21 cellular contexts compared by ENCODE assay signal in the genomic region with DNA sequence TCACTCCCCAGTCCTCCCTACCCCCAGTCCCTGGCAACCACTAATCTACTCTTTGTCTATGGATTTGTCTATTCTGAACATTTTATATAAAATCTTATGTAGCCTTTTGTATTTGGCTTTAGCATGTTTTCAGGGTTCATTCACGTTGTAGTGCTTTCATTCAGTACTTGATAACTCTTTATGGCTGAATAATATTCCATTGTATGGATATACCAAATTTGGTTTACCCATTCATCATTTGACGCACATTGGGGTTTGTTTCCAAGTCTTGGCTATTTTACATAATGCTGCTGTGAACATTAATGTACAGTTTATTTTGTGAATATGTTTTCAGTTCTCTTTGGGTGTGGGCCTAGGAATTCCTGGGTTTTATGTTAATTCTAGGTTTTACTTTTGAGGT. TPM values are rescaled to one million over a fixed set of nuclear protein-coding genes. Genes with fewer than 3 reads are reported as not detected.
DNase-seq lines count a peak whose midpoint lies in the region; ATAC-seq, FAIRE-seq and TF ChIP-seq lines count a peak whose summit lies in the region.
"Had no signal": no experiment of that assay in that cellular context is flagged by ENCODE, and none has a peak within 500 bp of the region (broad histone marks: within the 10 kb centered on the region; RNA-seq: fewer than 3 reads in every experiment).

No MANE protein-coding gene starts in this region.

- H3K4me2 ChIP-seq in K562 (ENCODE audit: insufficient read depth, low read length) = 0 out of 2 replicates have a peak overlapping the region, but pooled peaks have one; percentile 96
- peak overlapping the region; percentile 55 for H3K4me2 ChIP-seq in neural cell (ENCODE audit: low read length)

- H2AFZ ChIP-seq in K562 (ENCODE audit: low read depth, low read length) = no peak overlapping the region
- no peak overlapping the region for H2AFZ ChIP-seq in neural cell (ENCODE audit: low read depth, low read length)

- 69% methylated on average over 2 of the region's 2 CpGs for WGBS in K562 (ENCODE audit: insufficient coverage, low coverage, missing lambda C conversion rate)

- no peak for FAIRE-seq in K562 (lab: Jason Lieb, UNC)

- H3K27ac Mint-ChIP-seq in Calu3 (ENCODE audit: unreplicated experiment) (no peak overlapping the region), IgD-negative memory B cell (no peak overlapping the region), endothelial cell (ENCODE audit: unreplicated experiment) (no peak overlapping the region)
- H3K27ac Mint-ChIP-seq: activated naive CD8-positive, alpha-beta T cell treated with anti-CD3 and anti-CD28 coated beads, Interleukin-2, amount 10 ng/mL, durations not matched to agents 7 days and 5 days had no signal

- H4K20me1 ChIP-seq in K562 (replicated peaks; ENCODE audit: control insufficient read depth, insufficient read depth, low read length) = peaks cover 3% of the 10 kb centered on the region; the same call in 1 of the 2 replicates
- H4K20me1 ChIP-seq in neural cell (ENCODE audit: insufficient read depth) = peaks cover 11% of the 10 kb centered on the region

- no peak for TF ChIP-seq POLR2A in K562 (conservative IDR thresholded peaks at IDR 0.05)

- H3K9me3 ChIP-seq in K562 (replicated peaks; ENCODE audit: control insufficient read depth, insufficient read depth, low read depth, low read length) (peaks cover 14% of the 10 kb centered on the region; the same call in 1 of the 2 replicates), neural cell (ENCODE audit: low read length) (no peaks in the 10 kb centered on the region), left ventricle myocardium inferior (replicated peaks) (peaks cover 16% of the 10 kb centered on the region)
- H3K9me3 ChIP-seq: transverse colon had no signal

- intact Hi-C loops in Calu3 (cut with micrococcal nuclease; ENCODE audit: unreplicated experiment) (loop anchor here (2.0 kb wide), 1 partner anchor 45 kb away; no protein-coding TSS in a partner anchor), K562 (cut with micrococcal nuclease) (no loop called here), left ventricle myocardium inferior (cut with micrococcal nuclease) (no loop called here)

- H3K4me1 Mint-ChIP-seq in Calu3 (ENCODE audit: low read depth, unreplicated experiment) (peaks cover 17% of the 10 kb centered on the region), IgD-negative memory B cell (peaks cover 34 to 46% (median 43%) of the 10 kb centered on the region in 3 donors), endothelial cell (ENCODE audit: unreplicated experiment) (peaks cover 20% of the 10 kb centered on the region)

- H3K27me3 Mint-ChIP-seq in Calu3 (ENCODE audit: unreplicated experiment) (no peaks in the 10 kb centered on the region), IgD-negative memory B cell (peaks cover 3% of the 10 kb centered on the region), endothelial cell (ENCODE audit: unreplicated experiment) (peaks cover 8% of the 10 kb centered on the region)
- H3K27me3 Mint-ChIP-seq: activated naive CD8-positive, alpha-beta T cell treated with anti-CD3 and anti-CD28 coated beads, Interleukin-2, amount 10 ng/mL, durations not matched to agents 7 days and 5 days had no signal

- BruUV-seq in Calu3 (replicated peaks; lab: Mats Ljungman, UMichigan) = no TSS peak
- BruUV-seq in K562 (replicated peaks; lab: Mats Ljungman, UMichigan) = no TSS peak

- no peak overlapping the region for H3K27ac ChIP-seq in K562 (ENCODE audit: extremely low read depth, low read depth, low read length)
- H3K27ac ChIP-seq in neural cell (ENCODE audit: low read length) = no peak overlapping the region
- H3K27ac ChIP-seq in left ventricle myocardium inferior (replicated peaks) = no peak overlapping the region

- H3K79me2 ChIP-seq in K562 (ENCODE audit: control insufficient read depth, insufficient read depth, low read length) (peaks cover 80% of the 10 kb centered on the region), neural cell (replicated peaks; ENCODE audit: insufficient read depth, low read length) (peaks cover 71% of the 10 kb centered on the region)

- H3K27me3 ChIP-seq in K562 (ENCODE audit: control insufficient read depth in 2 of 2, insufficient read depth in 2 of 2, low read length in 2 of 2) = no peaks in the 10 kb centered on the region
- no peaks in the 10 kb centered on the region for H3K27me3 ChIP-seq in neural cell (ENCODE audit: insufficient read depth, low read depth, low read length)
- H3K27me3 ChIP-seq in left ventricle myocardium inferior (ENCODE audit: low read depth) = no peaks in the 10 kb centered on the region
- H3K27me3 ChIP-seq: transverse colon had no signal

- CTCF ChIA-PET in Calu3 (lab: Charles Lee) = no interaction called here
- CTCF ChIA-PET in K562 (lab: Yijun Ruan, JAX; ENCODE audit: low intra/inter-chr PET ratio) = no interaction called here

- no peak for ATAC-seq in K562

- H3K4me1 ChIP-seq in K562 (replicated peaks in 1 of 2; ENCODE audit: control insufficient read depth in 2 of 2, insufficient read depth in 2 of 2, low read length in 2 of 2) (peaks cover 10 to 11% of the 10 kb centered on the region in 2 experiments), left ventricle myocardium inferior (peaks cover 26% of the 10 kb centered on the region)

- peaks cover 6% of the 10 kb centered on the region for H3F3A ChIP-seq in neural cell (ENCODE audit: insufficient read depth, low read length, poor library complexity, severe bottlenecking)

- no peak for TF ChIP-seq RAD21 in K562 (CRISPR knock-in tag; conservative IDR thresholded peaks at IDR 0.05 in 1 of 2, IDR thresholded peaks at IDR 0.05 in 1 of 2)
- no peak for TF ChIP-seq RAD21 in neural cell (conservative IDR thresholded peaks at IDR 0.05)

- POLR2A ChIA-PET in K562 (lab: Yijun Ruan, JAX) = no interaction called here

- TF ChIP-seq EP300 in K562 (IDR thresholded peaks at IDR 0.05; ENCODE audit: low read length) (no peak), neural cell (conservative IDR thresholded peaks at IDR 0.05; ENCODE audit: poor library complexity, severe bottlenecking) (no peak)

- H3K9me3 Mint-ChIP-seq in Calu3 (ENCODE audit: low read depth, unreplicated experiment) (peaks cover 3% of the 10 kb centered on the region), IgD-negative memory B cell (peaks cover 0 to 8% (median 0%) of the 10 kb centered on the region in 3 donors), endothelial cell (ENCODE audit: unreplicated experiment) (no peaks in the 10 kb centered on the region)

- no peaks in the 10 kb centered on the region for H3K9me2 ChIP-seq in neural cell (ENCODE audit: insufficient read depth, low read length)

- H3K4me3 ChIP-seq in K562 = no peak overlapping the region; the same call in 1 of the 2 replicates
- peak overlapping the region; percentile 73 for H3K4me3 ChIP-seq in neural cell (ENCODE audit: low read length)
- H3K4me3 ChIP-seq in left ventricle myocardium inferior = no peak overlapping the region

- peak overlapping the region; percentile 97 for H3K4me3 Mint-ChIP-seq in Calu3 (ENCODE audit: low read depth, unreplicated experiment)
- H3K4me3 Mint-ChIP-seq in IgD-negative memory B cell = peak overlapping the region in 3 of 4 donors; percentile 1 to 92 (median 12)
- no peak overlapping the region for H3K4me3 Mint-ChIP-seq in endothelial cell (ENCODE audit: unreplicated experiment)

- no peak for TF ChIP-seq CTCF in Calu3 (IDR thresholded peaks at IDR 0.05; ENCODE audit: unreplicated experiment)
- no peak for TF ChIP-seq CTCF in K562 (IDR thresholded peaks at IDR 0.05 in 2 of 3, conservative IDR thresholded peaks at IDR 0.05 in 1 of 3; ENCODE audit: insufficient read depth in 2 of 3, low read depth in 1 of 3, low read length in 3 of 3)
- TF ChIP-seq CTCF in neural cell (IDR thresholded peaks at IDR 0.05; ENCODE audit: poor library complexity, severe bottlenecking) = no peak
- no peak for TF ChIP-seq CTCF in endothelial cell (IDR thresholded peaks at IDR 0.05; ENCODE audit: unreplicated experiment)
- no peak for TF ChIP-seq CTCF in left ventricle myocardium inferior (IDR thresholded peaks at IDR 0.05; ENCODE audit: borderline replicate concordance)

- in situ Hi-C loops in K562 (cut with MboI) = no loop called here

- H3K36me3 ChIP-seq in K562 (ENCODE audit: control insufficient read depth, insufficient read depth, low read length) (peaks cover 13% of the 10 kb centered on the region; the same call in 2 of the 3 replicates), neural cell (ENCODE audit: insufficient read depth, low read length) (no peaks in the 10 kb centered on the region), left ventricle myocardium inferior (no peaks in the 10 kb centered on the region)
- H3K36me3 ChIP-seq: transverse colon had no signal

- H3K9ac ChIP-seq in K562 (ENCODE audit: insufficient read depth in 1 of 2, low read depth in 2 of 2, low read length in 2 of 2) (no peak overlapping the region), neural cell (ENCODE audit: low read length) (no peak overlapping the region)

- no peaks in the 10 kb centered on the region for H3K9me1 ChIP-seq in K562 (ENCODE audit: control insufficient read depth, insufficient read depth, low read length)

- DNase-seq in Calu3 (no peak), K562 (ENCODE audit: extremely low read depth in 1 of 4, low spot score in 3 of 4) (no peak), endothelial cell (ENCODE audit: low spot score) (no peak), DMS153 treated with DMSO at 0.1 percent for 48 hours (lab: John Stamatoyannopoulos, UW; ENCODE audit: unreplicated experiment) (no peak), left ventricle myocardium inferior (no peak)
- DNase-seq in NK-92 treated with Interleukin-12 subunit alpha and Interleukin-12 subunit beta, amount 100 ng/mL, for 24 hours (lab: John Stamatoyannopoulos, UW) = no peak
- DNase-seq: activated CD4-positive, CD25-positive, alpha-beta regulatory T cell; activated CD8-positive, alpha-beta memory T cell treated with anti-CD3 and anti-CD28 coated beads, Interleukin-2, amount 50 U/mL, for 48 hours; activated naive CD8-positive, alpha-beta T cell treated with anti-CD3 and anti-CD28 coated beads, Interleukin-2, amount 10 ng/mL, durations not matched to agents 7 days and 5 days; C1 segment of cervical spinal cord; caudate nucleus; foreskin melanocyte; kidney glomerular epithelial cell; NCI-H1048; NCI-H345; retina; SW 1271; transverse colon had no signal

- H3K36me3 Mint-ChIP-seq in Calu3 (ENCODE audit: insufficient read depth, unreplicated experiment) (peaks cover 29% of the 10 kb centered on the region), IgD-negative memory B cell (peaks cover 8% of the 10 kb centered on the region), endothelial cell (ENCODE audit: low read depth, unreplicated experiment) (peaks cover 8% of the 10 kb centered on the region)

RNA-seq across cellular contexts. Expression of gene KDM1A, which starts 2.6 kb away (rescaled TPM):
- total RNA-seq in Calu3 (2022) = 66.4 and 67.8 TPM in 2 replicates
- polyA plus RNA-seq in IgD-negative memory B cell = 43.8 TPM
- total RNA-seq in K562 (2011; cell fraction: chromatin; rRNA removed; ENCODE audit: low replicate concordance) = 68.0 and 108 TPM in 2 replicates
- total RNA-seq in K562 (2011; cell fraction: nucleolus; rRNA removed) = 38.5 and 47.0 TPM in 2 replicates
- 63.6 and 75.3 TPM in 2 replicates for total RNA-seq in K562 (2011; cell fraction: nucleoplasm; rRNA removed)
- 171 and 175 TPM in 2 replicates for total RNA-seq in K562 (2014; rRNA removed)
- total RNA-seq in K562 (2014; rRNA removed; fragmentation: Illumina TruSeq; extraction: Trizol) = 167 and 168 TPM in 2 replicates
- 181 TPM in 2 replicates for total RNA-seq in K562 (2015; rRNA removed; fragmentation: Illumina TruSeq; extraction: Trizol)
- 151 and 165 TPM in 2 replicates for total RNA-seq in K562 (2021)
- 176 and 177 TPM in 2 replicates for polyA plus RNA-seq in K562 (2011; rRNA removed)
- 140 and 222 TPM in 2 replicates for polyA plus RNA-seq in K562 (2011; cell fraction: cytosol; rRNA removed)
- polyA plus RNA-seq in K562 (2011; cell fraction: nucleus; rRNA removed) = 146 and 187 TPM in 2 replicates
- polyA plus RNA-seq in K562 (2012) = 124 and 130 TPM in 2 replicates
- polyA plus RNA-seq in K562 (2014; fragmentation: Illumina TruSeq; extraction: Trizol) = 143 and 168 TPM in 2 replicates
- 10 to 100 TPM; 59.2 to 70.3 TPM for polyA plus RNA-seq in K562 (2014; fragmentation: Nextera tagmentation; extraction: Ambion mirVana)
- 135 and 142 TPM in 2 replicates for polyA plus RNA-seq in K562 (2014; rRNA removed)
- polyA minus RNA-seq in K562 (2011; rRNA and poly(A)+ RNA removed) = 275 and 323 TPM in 2 replicates
- polyA minus RNA-seq in K562 (2011; cell fraction: cytosol; rRNA and poly(A)+ RNA removed) = 90.8 and 98.0 TPM in 2 replicates
- polyA minus RNA-seq in K562 (2011; cell fraction: nucleus; rRNA and poly(A)+ RNA removed) = 34.3 and 63.4 TPM in 2 replicates
- 276 and 304 TPM in 2 replicates for polyA plus RNA-seq in neural cell
- polyA minus RNA-seq in neural cell = 360 and 373 TPM in 2 replicates
- total RNA-seq in endothelial cell (ENCODE audit: unreplicated experiment) = 105 TPM
- total RNA-seq in left ventricle myocardium inferior = 27.4 TPM

RNA-seq across cellular contexts. Expression of gene TEX46, which starts 6.2 kb away (rescaled TPM):
- not detected in 2 replicates for total RNA-seq in Calu3 (2022)
- not detected for polyA plus RNA-seq in IgD-negative memory B cell
- not detected in 2 replicates for total RNA-seq in K562 (2011; cell fraction: chromatin; rRNA removed; ENCODE audit: low replicate concordance)
- not detected in 2 replicates for total RNA-seq in K562 (2011; cell fraction: nucleolus; rRNA removed)
- total RNA-seq in K562 (2011; cell fraction: nucleoplasm; rRNA removed) = not detected in 2 replicates
- not detected in 2 replicates for total RNA-seq in K562 (2014; rRNA removed)
- total RNA-seq in K562 (2014; rRNA removed; fragmentation: Illumina TruSeq; extraction: Trizol) = not detected in 2 replicates
- total RNA-seq in K562 (2015; rRNA removed; fragmentation: Illumina TruSeq; extraction: Trizol) = not detected in 2 replicates
- total RNA-seq in K562 (2021) = 0.54 and 0.64 TPM in 2 replicates
- not detected in 2 replicates for polyA plus RNA-seq in K562 (2011; rRNA removed)
- polyA plus RNA-seq in K562 (2011; cell fraction: cytosol; rRNA removed) = not detected in 2 replicates
- polyA plus RNA-seq in K562 (2011; cell fraction: nucleus; rRNA removed) = 0.34 and 0.36 TPM in 2 replicates
- 0.18 TPM in 1 of 2 replicates, not detected in the other for polyA plus RNA-seq in K562 (2012)
- 0.42 TPM in 1 of 2 replicates, not detected in the other for polyA plus RNA-seq in K562 (2014; fragmentation: Illumina TruSeq; extraction: Trizol)
- not detected for polyA plus RNA-seq in K562 (2014; fragmentation: Nextera tagmentation; extraction: Ambion mirVana)
- 0.54 TPM in 1 of 2 replicates, not detected in the other for polyA plus RNA-seq in K562 (2014; rRNA removed)
- polyA minus RNA-seq in K562 (2011; rRNA and poly(A)+ RNA removed) = not detected in 2 replicates
- not detected in 2 replicates for polyA minus RNA-seq in K562 (2011; cell fraction: cytosol; rRNA and poly(A)+ RNA removed)
- not detected in 2 replicates for polyA minus RNA-seq in K562 (2011; cell fraction: nucleus; rRNA and poly(A)+ RNA removed)
- not detected in 2 replicates for polyA plus RNA-seq in neural cell
- not detected in 2 replicates for polyA minus RNA-seq in neural cell
- not detected for total RNA-seq in endothelial cell (ENCODE audit: unreplicated experiment)
- not detected for total RNA-seq in left ventricle myocardium inferior
- total RNA-seq: activated naive CD8-positive, alpha-beta T cell treated with anti-CD3 and anti-CD28 coated beads, Interleukin-2, amount 10 ng/mL, durations not matched to agents 7 days and 5 days; G401; transverse colon had no signal

RNA-seq across cellular contexts. Expression of gene LACTBL1, which starts 49.2 kb away (rescaled TPM):
- total RNA-seq in Calu3 (2022) (not detected in 2 replicates), K562 (2014; rRNA removed) (not detected in 2 replicates), K562 (2014; rRNA removed; fragmentation: Illumina TruSeq; extraction: Trizol) (not detected in 2 replicates), K562 (2015; rRNA removed; fragmentation: Illumina TruSeq; extraction: Trizol) (not detected in 2 replicates), K562 (2021) (not detected in 2 replicates), endothelial cell (ENCODE audit: unreplicated experiment) (not detected), left ventricle myocardium inferior (not detected)
- polyA plus RNA-seq in IgD-negative memory B cell (not detected), K562 (2011; rRNA removed) (not detected in 2 replicates), K562 (2014; fragmentation: Illumina TruSeq; extraction: Trizol) (not detected in 2 replicates), K562 (2014; fragmentation: Nextera tagmentation; extraction: Ambion mirVana) (not detected), K562 (2014; rRNA removed) (not detected in 2 replicates), neural cell (not detected in 2 replicates)
- total RNA-seq in K562 (2011; cell fraction: chromatin; rRNA removed; ENCODE audit: low replicate concordance) = not detected in 2 replicates
- total RNA-seq in K562 (2011; cell fraction: nucleolus; rRNA removed) = not detected in 2 replicates
- total RNA-seq in K562 (2011; cell fraction: nucleoplasm; rRNA removed) = not detected in 2 replicates
- polyA plus RNA-seq in K562 (2011; cell fraction: cytosol; rRNA removed) = not detected in 2 replicates
- not detected in 2 replicates for polyA plus RNA-seq in K562 (2011; cell fraction: nucleus; rRNA removed)
- polyA plus RNA-seq in K562 (2012) = not detected in 2 replicates
- not detected in 2 replicates for polyA minus RNA-seq in K562 (2011; rRNA and poly(A)+ RNA removed)
- not detected in 2 replicates for polyA minus RNA-seq in K562 (2011; cell fraction: cytosol; rRNA and poly(A)+ RNA removed)
- polyA minus RNA-seq in K562 (2011; cell fraction: nucleus; rRNA and poly(A)+ RNA removed) = not detected in 2 replicates
- not detected in 2 replicates for polyA minus RNA-seq in neural cell
- total RNA-seq: activated naive CD8-positive, alpha-beta T cell treated with anti-CD3 and anti-CD28 coated beads, Interleukin-2, amount 10 ng/mL, durations not matched to agents 7 days and 5 days; G401; transverse colon had no signal
